Comparison of ENCODE assay signal across 11 cellular contexts in the genomic region with DNA sequence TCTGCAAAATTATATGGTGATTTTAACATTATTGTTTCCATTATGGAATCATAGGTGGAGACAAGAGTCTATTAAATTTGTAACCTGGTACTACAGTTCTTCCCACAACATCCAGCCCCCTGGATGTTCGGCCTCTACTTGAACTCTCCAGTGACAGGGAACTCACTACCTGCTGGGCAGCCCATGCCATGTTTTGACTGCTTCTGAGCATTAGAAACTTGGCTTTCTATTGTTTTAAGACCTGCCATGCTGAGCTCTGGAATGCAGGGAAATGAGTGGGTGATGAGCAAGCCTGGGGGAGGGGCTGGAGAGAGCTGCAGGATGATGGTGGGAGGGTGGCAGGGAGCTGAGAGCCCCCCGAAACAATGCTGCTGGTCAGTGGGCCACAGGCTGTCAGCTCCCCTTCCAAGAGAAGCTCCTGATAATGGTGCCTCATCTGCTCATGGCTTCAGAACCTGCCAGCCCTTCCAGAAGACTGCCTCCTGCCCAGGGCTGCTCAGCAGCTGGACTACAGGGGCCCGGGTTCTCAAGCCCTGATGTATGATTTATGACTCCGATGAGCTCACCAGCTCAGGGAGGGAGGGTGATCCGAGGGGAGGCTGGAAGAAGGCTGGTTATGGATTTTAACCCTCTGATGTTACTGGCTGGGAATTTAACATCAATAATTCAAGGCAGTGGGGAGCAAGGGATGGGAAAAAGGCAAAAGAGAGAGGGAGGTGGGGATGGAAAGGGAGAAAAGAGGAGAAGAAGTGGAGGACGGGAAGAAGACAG.
A peak's percentile ranks its signal among the peaks of the same experiment; 100 is the strongest.
DNase-seq lines count a peak whose midpoint lies in the region; ATAC-seq and TF ChIP-seq lines count a peak whose summit lies in the region.
"Had no signal": no experiment of that assay in that cellular context is flagged by ENCODE, and none has a peak within 500 bp of the region (broad histone marks: within the 10 kb centered on the region; RNA-seq: fewer than 3 reads in every experiment).

No MANE protein-coding gene starts in this region.

- no peak overlapping the region for H3K4me3 Mint-ChIP-seq in activated T-cell treated with anti-CD3 and anti-CD28 coated beads, Interleukin-2, amount 50 U/mL, for 72 hours
- no peak overlapping the region for H3K4me3 Mint-ChIP-seq in naive thymus-derived CD4-positive, alpha-beta T cell
- no peak overlapping the region for H3K4me3 Mint-ChIP-seq in T-cell
- H3K4me3 Mint-ChIP-seq: stimulated activated naive CD8-positive, alpha-beta T cell treated with anti-CD3 and anti-CD28 coated beads, Interleukin-15, Interleukin-2, amounts not matched to agents 100 ng/mL and 50 ng/mL, for 24 hours had no signal

- no peaks in the 10 kb centered on the region for H3K36me3 ChIP-seq in suprapubic skin
- no peaks in the 10 kb centered on the region for H3K36me3 ChIP-seq in naive thymus-derived CD4-positive, alpha-beta T cell (ENCODE audit: control insufficient read depth in 2 of 3, insufficient read depth in 3 of 3, low read length in 3 of 3)

- H3K9me3 ChIP-seq in suprapubic skin: no peaks in the 10 kb centered on the region
- H3K9me3 ChIP-seq in naive thymus-derived CD4-positive, alpha-beta T cell (ENCODE audit: control insufficient read depth in 2 of 3, low read length in 3 of 3): no peaks in the 10 kb centered on the region

- H3K4me1 Mint-ChIP-seq in activated T-cell treated with anti-CD3 and anti-CD28 coated beads, Interleukin-2, amount 50 U/mL, for 72 hours (ENCODE audit: low read depth): peaks cover 36% of the 10 kb centered on the region
- peaks cover 0 to 36% (median 4%) of the 10 kb centered on the region in 7 donors for H3K4me1 Mint-ChIP-seq in naive thymus-derived CD4-positive, alpha-beta T cell
- H3K4me1 Mint-ChIP-seq in T-cell: peaks cover 0 to 8% (median 0%) of the 10 kb centered on the region in 3 donors

- 52% methylated on average over 6 of the region's 6 CpGs for WGBS in suprapubic skin

- TF ChIP-seq EP300 in suprapubic skin (IDR thresholded peaks at IDR 0.05): no peak

- intact Hi-C loops in naive thymus-derived CD4-positive, alpha-beta T cell (cut with micrococcal nuclease): no loop called here

- ATAC-seq in activated T-cell treated with anti-CD3 and anti-CD28 coated beads, Interleukin-2, amount 50 U/mL, for 72 hours (replicated peaks in 1 of 2): no peak
- ATAC-seq in SK-N-SH treated with all-trans-retinoic acid at 6 μM for 48 hours (peak; percentile 88), T-cell (replicated peaks in 1 of 4) (no peak)
- ATAC-seq in naive thymus-derived CD4-positive, alpha-beta T cell: no peak

- POLR2A ChIA-PET in naive thymus-derived CD4-positive, alpha-beta T cell (lab: Charles Lee): no interaction called here
- POLR2A ChIA-PET in T-cell (lab: Charles Lee): no interaction called here

- CTCF ChIA-PET in naive thymus-derived CD4-positive, alpha-beta T cell (lab: Charles Lee): interaction anchor here (0.6 kb wide), 1 partner anchor 252 kb away, joined by 3 read pairs; no protein-coding TSS in a partner anchor
- CTCF ChIA-PET in T-cell (lab: Charles Lee): no interaction called here

- DNase-seq in activated T-cell treated with anti-CD3 and anti-CD28 coated beads, Interleukin-2, amount 50 U/mL, for 1 hour: peak; percentile 7
- no peak for DNase-seq in activated T-cell treated with anti-CD3 and anti-CD28 coated beads, Interleukin-2, amount 50 U/mL, for 72 hours
- DNase-seq in glomerular visceral epithelial cell (ENCODE audit: extremely low spot score) (peak; percentile 87), suprapubic skin (ENCODE audit: low spot score in 2 of 2) (no peak), T-cell (no peak)
- DNase-seq in naive thymus-derived CD4-positive, alpha-beta T cell: no peak

- no peaks in the 10 kb centered on the region for H3K9me3 Mint-ChIP-seq in activated T-cell treated with anti-CD3 and anti-CD28 coated beads, Interleukin-2, amount 50 U/mL, for 72 hours
- H3K9me3 Mint-ChIP-seq in naive thymus-derived CD4-positive, alpha-beta T cell: peaks cover 0 to 2% (median 0%) of the 10 kb centered on the region in 11 donors
- H3K9me3 Mint-ChIP-seq in T-cell: no peaks in the 10 kb centered on the region
- H3K9me3 Mint-ChIP-seq: stimulated activated naive CD8-positive, alpha-beta T cell treated with anti-CD3 and anti-CD28 coated beads, Interleukin-15, Interleukin-2, amounts not matched to agents 100 ng/mL and 50 ng/mL, for 24 hours had no signal

- no peak overlapping the region for H3K4me3 ChIP-seq in suprapubic skin
- H3K4me3 ChIP-seq in naive thymus-derived CD4-positive, alpha-beta T cell (ENCODE audit: low read length): no peak overlapping the region

- no peaks in the 10 kb centered on the region for H3K27me3 ChIP-seq in suprapubic skin
- H3K27me3 ChIP-seq in naive thymus-derived CD4-positive, alpha-beta T cell (ENCODE audit: control insufficient read depth in 2 of 2, insufficient read depth in 2 of 2, low read length in 2 of 2): no peaks in the 10 kb centered on the region

- peak overlapping the region; percentile 57 for H3K27ac ChIP-seq in temporal lobe (ENCODE audit: low read depth, low read length)
- H3K27ac ChIP-seq in suprapubic skin: no peak overlapping the region
- no peak overlapping the region for H3K27ac ChIP-seq in naive thymus-derived CD4-positive, alpha-beta T cell (ENCODE audit: low read depth, low read length)
- H3K27ac ChIP-seq: C4-2B, parathyroid adenoma had no signal

- H3K27me3 Mint-ChIP-seq in activated T-cell treated with anti-CD3 and anti-CD28 coated beads, Interleukin-2, amount 50 U/mL, for 72 hours (ENCODE audit: low read depth): no peaks in the 10 kb centered on the region
- H3K27me3 Mint-ChIP-seq in naive thymus-derived CD4-positive, alpha-beta T cell: peaks cover 0 to 2% (median 0%) of the 10 kb centered on the region in 5 donors
- no peaks in the 10 kb centered on the region for H3K27me3 Mint-ChIP-seq in T-cell
- H3K27me3 Mint-ChIP-seq: stimulated activated naive CD8-positive, alpha-beta T cell treated with anti-CD3 and anti-CD28 coated beads, Interleukin-15, Interleukin-2, amounts not matched to agents 100 ng/mL and 50 ng/mL, for 24 hours had no signal

- no peak for TF ChIP-seq CTCF in suprapubic skin (IDR thresholded peaks at IDR 0.05)

- H3K27ac Mint-ChIP-seq in activated T-cell treated with anti-CD3 and anti-CD28 coated beads, Interleukin-2, amount 50 U/mL, for 72 hours: no peak overlapping the region
- H3K27ac Mint-ChIP-seq in naive thymus-derived CD4-positive, alpha-beta T cell: no peak overlapping the region
- H3K27ac Mint-ChIP-seq in T-cell: no peak overlapping the region
- H3K27ac Mint-ChIP-seq: stimulated activated naive CD8-positive, alpha-beta T cell treated with anti-CD3 and anti-CD28 coated beads, Interleukin-15, Interleukin-2, amounts not matched to agents 100 ng/mL and 50 ng/mL, for 24 hours had no signal

- peaks cover 6% of the 10 kb centered on the region for H3K4me1 ChIP-seq in suprapubic skin
- H3K4me1 ChIP-seq in naive thymus-derived CD4-positive, alpha-beta T cell (ENCODE audit: control insufficient read depth in 2 of 2, insufficient read depth in 2 of 2, low read length in 2 of 2): no peaks in the 10 kb centered on the region
- H3K4me1 ChIP-seq: parathyroid adenoma had no signal

- no peak for TF ChIP-seq POLR2A in suprapubic skin (IDR thresholded peaks at IDR 0.05)

- no peaks in the 10 kb centered on the region for H3K36me3 Mint-ChIP-seq in activated T-cell treated with anti-CD3 and anti-CD28 coated beads, Interleukin-2, amount 50 U/mL, for 72 hours (ENCODE audit: insufficient read depth in 2 of 2)
- H3K36me3 Mint-ChIP-seq in naive thymus-derived CD4-positive, alpha-beta T cell: peaks cover 0 to 2% (median 0%) of the 10 kb centered on the region in 5 donors
- H3K36me3 Mint-ChIP-seq in T-cell: no peaks in the 10 kb centered on the region

TF ChIP-seq in SK-N-SH treated with all-trans-retinoic acid at 6 μM for 48 hours, 23 proteins besides CTCF, POLR2A, EP300 and RAD21 (continues in another document):
- TF ChIP-seq ISL1 (CRISPR knock-in tag; IDR thresholded peaks at IDR 0.05) (no peak), ZC3H10 (CRISPR knock-in tag; IDR thresholded peaks at IDR 0.05) (no peak), ESRRG (CRISPR knock-in tag; IDR thresholded peaks at IDR 0.05) (no peak), TCF4 (CRISPR knock-in tag; IDR thresholded peaks at IDR 0.05; ENCODE audit: borderline replicate concordance) (no peak), ZFP30 (CRISPR knock-in tag; IDR thresholded peaks at IDR 0.05) (no peak), OSR1 (CRISPR knock-in tag; IDR thresholded peaks at IDR 0.05) (no peak), PPARA (CRISPR knock-in tag; IDR thresholded peaks at IDR 0.05; ENCODE audit: borderline replicate concordance) (no peak), RARB (CRISPR knock-in tag; IDR thresholded peaks at IDR 0.05) (no peak), ZFP3 (CRISPR knock-in tag; IDR thresholded peaks at IDR 0.05) (no peak)
- TF ChIP-seq, protein P1, sequence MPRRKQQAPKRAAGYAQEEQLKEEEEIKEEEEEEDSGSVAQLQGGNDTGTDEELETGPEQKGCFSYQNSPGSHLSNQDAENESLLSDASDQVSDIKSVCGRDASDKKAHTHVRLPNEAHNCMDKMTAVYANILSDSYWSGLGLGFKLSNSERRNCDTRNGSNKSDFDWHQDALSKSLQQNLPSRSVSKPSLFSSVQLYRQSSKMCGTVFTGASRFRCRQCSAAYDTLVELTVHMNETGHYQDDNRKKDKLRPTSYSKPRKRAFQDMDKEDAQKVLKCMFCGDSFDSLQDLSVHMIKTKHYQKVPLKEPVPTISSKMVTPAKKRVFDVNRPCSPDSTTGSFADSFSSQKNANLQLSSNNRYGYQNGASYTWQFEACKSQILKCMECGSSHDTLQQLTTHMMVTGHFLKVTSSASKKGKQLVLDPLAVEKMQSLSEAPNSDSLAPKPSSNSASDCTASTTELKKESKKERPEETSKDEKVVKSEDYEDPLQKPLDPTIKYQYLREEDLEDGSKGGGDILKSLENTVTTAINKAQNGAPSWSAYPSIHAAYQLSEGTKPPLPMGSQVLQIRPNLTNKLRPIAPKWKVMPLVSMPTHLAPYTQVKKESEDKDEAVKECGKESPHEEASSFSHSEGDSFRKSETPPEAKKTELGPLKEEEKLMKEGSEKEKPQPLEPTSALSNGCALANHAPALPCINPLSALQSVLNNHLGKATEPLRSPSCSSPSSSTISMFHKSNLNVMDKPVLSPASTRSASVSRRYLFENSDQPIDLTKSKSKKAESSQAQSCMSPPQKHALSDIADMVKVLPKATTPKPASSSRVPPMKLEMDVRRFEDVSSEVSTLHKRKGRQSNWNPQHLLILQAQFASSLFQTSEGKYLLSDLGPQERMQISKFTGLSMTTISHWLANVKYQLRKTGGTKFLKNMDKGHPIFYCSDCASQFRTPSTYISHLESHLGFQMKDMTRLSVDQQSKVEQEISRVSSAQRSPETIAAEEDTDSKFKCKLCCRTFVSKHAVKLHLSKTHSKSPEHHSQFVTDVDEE (CRISPR knock-in tag; IDR thresholded peaks at IDR 0.05): no peak

Comparison
In these comparisons a context has a peak if more than half of its experiments do, and no peak if none do; other contexts are left out.
1. DNase-seq: peak in activated T-cell treated with anti-CD3 and anti-CD28 coated beads, Interleukin-2, amount 50 U/mL, for 1 hour (single experiment) and glomerular visceral epithelial cell (single experiment); none in activated T-cell treated with anti-CD3 and anti-CD28 coated beads, Interleukin-2, amount 50 U/mL, for 72 hours (0 of 2), suprapubic skin (0 of 2), naive thymus-derived CD4-positive, alpha-beta T cell (0 of 9) and T-cell (0 of 34).